In the genomic region with DNA sequence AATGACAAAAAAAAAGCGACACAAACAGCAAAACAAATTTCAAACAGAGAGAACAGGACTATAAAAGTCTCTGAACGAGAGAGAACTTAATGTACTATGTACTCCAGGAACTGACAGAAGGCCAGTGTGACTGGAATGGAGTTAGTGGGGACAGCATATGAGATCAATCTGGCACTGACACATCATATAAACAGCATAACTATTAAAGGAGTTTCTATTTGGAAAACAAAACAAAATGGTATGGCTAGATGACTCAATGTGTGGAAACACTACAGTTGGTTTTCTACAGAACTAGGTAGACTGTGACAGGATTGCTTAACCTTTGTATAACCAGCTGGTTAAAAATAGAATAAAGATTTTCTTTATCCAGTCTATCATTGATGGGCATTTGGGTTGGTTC, we compare ENCODE assay signal across 13 cellular contexts.
DNase-seq lines count a peak whose midpoint lies in the region; ATAC-seq and TF ChIP-seq lines count a peak whose summit lies in the region.
"Had no signal": no experiment of that assay in that cellular context is flagged by ENCODE, and none has a peak within 500 bp of the region (broad histone marks: within the 10 kb centered on the region; RNA-seq: fewer than 3 reads in every experiment).

No MANE protein-coding gene starts in this region.

- H3K27me3 ChIP-seq in right cardiac atrium (ENCODE audit: control insufficient read depth, insufficient read depth), result no peaks in the 10 kb centered on the region
- no peaks in the 10 kb centered on the region for H3K27me3 ChIP-seq in vagina
- no peaks in the 10 kb centered on the region for H3K27me3 ChIP-seq in CD4-positive, alpha-beta memory T cell (ENCODE audit: insufficient read depth, low read length)

- H3K27me3 Mint-ChIP-seq in CD4-positive, alpha-beta memory T cell, result no peaks in the 10 kb centered on the region
- H3K27me3 Mint-ChIP-seq: CD4-positive, CD25-positive, alpha-beta regulatory T cell had no signal

- H3K9me3 ChIP-seq in right cardiac atrium (ENCODE audit: control insufficient read depth, low read length) (no peaks in the 10 kb centered on the region), vagina (no peaks in the 10 kb centered on the region)
- H3K9me3 ChIP-seq in CD4-positive, alpha-beta memory T cell (ENCODE audit: control insufficient read depth in 1 of 2, low read length in 2 of 2), result no peaks in the 10 kb centered on the region

- H3K4me1 Mint-ChIP-seq in CD4-positive, alpha-beta memory T cell, result peaks cover 23 to 37% (median 27%) of the 10 kb centered on the region in 4 donors

- no peaks in the 10 kb centered on the region for H3K36me3 ChIP-seq in vagina
- H3K36me3 ChIP-seq in CD4-positive, alpha-beta memory T cell (ENCODE audit: insufficient read depth, low read length), result no peaks in the 10 kb centered on the region

- H3K9me3 Mint-ChIP-seq in CD4-positive, alpha-beta memory T cell, result no peaks in the 10 kb centered on the region
- H3K9me3 Mint-ChIP-seq: CD4-positive, CD25-positive, alpha-beta regulatory T cell; nephron had no signal

- intact Hi-C loops in Right ventricle myocardium superior (cut with DNase I), result no loop called here
- intact Hi-C loops in cardiac septum (cut with DNase I), result loop anchor here (5.0 kb wide), 1 partner anchor 234 kb away; a partner anchor contains a TSS
- intact Hi-C loops in right cardiac atrium (cut with DNase I), result no loop called here
- intact Hi-C loops in vagina (cut with DNase I), result no loop called here
- intact Hi-C loops in CD4-positive, alpha-beta memory T cell (cut with micrococcal nuclease), result no loop called here

- peak overlapping the region in 3 of 7 donors; percentile 53 to 86 (median 54) for H3K27ac Mint-ChIP-seq in CD4-positive, alpha-beta memory T cell
- H3K27ac Mint-ChIP-seq: CD4-positive, CD25-positive, alpha-beta regulatory T cell; nephron had no signal

- peaks cover 3 to 5% of the 10 kb centered on the region in 2 donors for H3K36me3 Mint-ChIP-seq in CD4-positive, alpha-beta memory T cell

- WGBS in right cardiac atrium, result 49% methylated on average over 2 of the region's 2 CpGs

- no peak for DNase-seq in Right ventricle myocardium superior
- no peak for DNase-seq in cardiac septum (ENCODE audit: low spot score)
- DNase-seq in right cardiac atrium, result no peak
- DNase-seq in vagina (ENCODE audit: extremely low spot score in 2 of 2), result no peak
- no peak for DNase-seq in islet precursor cell
- DNase-seq in NAMALWA (ENCODE audit: low spot score), result no peak
- no peak for DNase-seq in CD4-positive, alpha-beta memory T cell
- DNase-seq: CD4-positive, CD25-positive, alpha-beta regulatory T cell; central memory CD4-positive, alpha-beta T cell; NCI-H1694 treated with DMSO at 0.1 percent for 48 hours; SHP77 treated with DMSO at 0.1 percent for 48 hours had no signal

- peak overlapping the region; percentile 35 for H3K27ac ChIP-seq in angular gyrus (ENCODE audit: low read depth, low read length)
- peak overlapping the region; percentile 45 for H3K27ac ChIP-seq in right cardiac atrium (ENCODE audit: low read length)
- peak overlapping the region; percentile 59 for H3K27ac ChIP-seq in vagina
- no peak overlapping the region for H3K27ac ChIP-seq in CD4-positive, alpha-beta memory T cell (ENCODE audit: low read depth, low read length)

- H3K4me3 Mint-ChIP-seq in CD4-positive, alpha-beta memory T cell, result no peak overlapping the region
- H3K4me3 Mint-ChIP-seq: CD4-positive, CD25-positive, alpha-beta regulatory T cell; nephron had no signal

- CTCF ChIA-PET in CD4-positive, alpha-beta memory T cell (lab: Charles Lee; ENCODE audit: partially characterized antibody), result no interaction called here

- TF ChIP-seq POLR2A in vagina (IDR thresholded peaks at IDR 0.05), result no peak

- POLR2A ChIA-PET in CD4-positive, alpha-beta memory T cell (lab: Charles Lee; ENCODE audit: partially characterized antibody), result no interaction called here

- H3K4me3 ChIP-seq in right cardiac atrium (ENCODE audit: low read length) (no peak overlapping the region), vagina (no peak overlapping the region)
- H3K4me3 ChIP-seq in CD4-positive, alpha-beta memory T cell (ENCODE audit: low read length in 2 of 2), result no peak overlapping the region

- TF ChIP-seq CTCF in vagina (IDR thresholded peaks at IDR 0.05), result no peak

- H3K4me1 ChIP-seq in right cardiac atrium (ENCODE audit: control insufficient read depth, insufficient read depth, low read length), result no peaks in the 10 kb centered on the region
- H3K4me1 ChIP-seq in vagina, result peaks cover 50% of the 10 kb centered on the region
- peaks cover 28% of the 10 kb centered on the region for H3K4me1 ChIP-seq in CD4-positive, alpha-beta memory T cell (ENCODE audit: insufficient read depth, low read length)

- peak; percentile 40 for ATAC-seq in Right ventricle myocardium superior (ENCODE audit: poor library complexity)
- peak in 1 of 2 donors; percentile 67 for ATAC-seq in right cardiac atrium
